ENCODE assay signal across 14 cellular contexts in the genomic region with DNA sequence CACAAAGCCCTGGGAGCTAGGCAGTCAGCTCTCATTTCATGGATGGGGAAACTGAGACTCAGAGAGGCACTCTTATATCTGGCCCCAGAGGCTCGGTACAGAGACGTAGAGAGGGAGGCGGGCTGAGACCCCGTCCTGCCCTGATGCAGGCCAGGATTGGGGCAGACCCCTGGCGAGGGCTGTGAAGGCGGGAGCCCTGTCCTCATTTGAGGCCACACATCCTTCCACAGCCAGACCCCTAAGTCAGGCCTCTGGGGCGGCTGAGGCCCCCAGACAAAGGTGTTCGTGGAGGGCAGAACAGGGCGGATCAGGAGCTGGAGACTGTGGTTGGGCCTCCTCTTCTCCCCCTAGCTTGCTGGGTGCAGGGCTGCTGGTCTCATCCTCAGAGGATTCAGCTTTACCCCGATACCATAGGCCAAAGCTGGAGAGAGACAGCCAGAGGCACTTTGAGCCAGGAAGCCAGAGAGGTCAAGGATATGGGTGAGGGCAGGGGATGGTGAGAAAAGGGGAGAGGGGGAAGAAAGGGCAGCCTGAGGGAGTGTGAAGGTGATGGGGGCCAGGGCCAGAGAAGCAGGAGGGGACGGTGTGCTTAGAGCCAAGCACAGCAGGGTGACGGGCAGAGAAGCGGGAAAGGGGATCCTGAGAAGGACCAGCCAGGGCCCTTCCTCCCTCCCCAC. TPM values are rescaled to one million over a fixed set of nuclear protein-coding genes. Genes with fewer than 3 reads are reported as not detected.
DNase-seq lines count a peak whose midpoint lies in the region; ATAC-seq and TF ChIP-seq lines count a peak whose summit lies in the region.
"Had no signal": no experiment of that assay in that cellular context is flagged by ENCODE, and none has a peak within 500 bp of the region (broad histone marks: within the 10 kb centered on the region; RNA-seq: fewer than 3 reads in every experiment).

No MANE protein-coding gene starts in this region.

- TF ChIP-seq EP300 in gastroesophageal sphincter (IDR thresholded peaks at IDR 0.05) = no peak
- TF ChIP-seq EP300 in sigmoid colon (IDR thresholded peaks at IDR 0.05) = no peak

- peak overlapping the region; percentile 97 for H3K4me2 ChIP-seq in Loucy (ENCODE audit: low read depth, low read length, poor library complexity, severe bottlenecking)

- H3K9ac ChIP-seq in Loucy (ENCODE audit: low read depth, low read length, poor library complexity, severe bottlenecking) = peak overlapping the region; percentile 96

- peaks cover 0 to 3% (median 0%) of the 10 kb centered on the region in 7 donors for H3K9me3 Mint-ChIP-seq in CD4-positive, CD25-positive, alpha-beta regulatory T cell
- H3K9me3 Mint-ChIP-seq in CD4-positive, alpha-beta memory T cell = no peaks in the 10 kb centered on the region
- H3K9me3 Mint-ChIP-seq: HFFc6 had no signal

- H3K27me3 Mint-ChIP-seq in CD4-positive, CD25-positive, alpha-beta regulatory T cell = no peaks in the 10 kb centered on the region
- H3K27me3 Mint-ChIP-seq in CD4-positive, alpha-beta memory T cell = no peaks in the 10 kb centered on the region

- H3K36me3 ChIP-seq in CD4-positive, CD25-positive, alpha-beta regulatory T cell (ENCODE audit: control insufficient read depth, insufficient read depth, low read length) = peaks cover 9% of the 10 kb centered on the region
- H3K36me3 ChIP-seq in Loucy (ENCODE audit: insufficient read depth, low read length) = peaks cover 14% of the 10 kb centered on the region; the same call in 1 of the 2 replicates
- peaks cover 0 to 13% of the 10 kb centered on the region in 2 donors for H3K36me3 ChIP-seq in gastroesophageal sphincter
- peaks cover 9 to 12% (median 11%) of the 10 kb centered on the region in 4 donors for H3K36me3 ChIP-seq in sigmoid colon
- peaks cover 7% of the 10 kb centered on the region for H3K36me3 ChIP-seq in CD4-positive, alpha-beta memory T cell (ENCODE audit: insufficient read depth, low read length)

- POLR2A ChIA-PET in CD4-positive, alpha-beta memory T cell (lab: Charles Lee; ENCODE audit: partially characterized antibody) = interaction anchor here (1.1 to 1.7 kb wide), 2 partner anchors 17 to 38 kb away, joined by 3 to 6 read pairs; a partner anchor contains a TSS

- CTCF ChIA-PET in CD4-positive, alpha-beta memory T cell (lab: Charles Lee; ENCODE audit: partially characterized antibody) = interaction anchor here (1.3 to 1.7 kb wide), 2 partner anchors 15 to 75 kb away, joined by 3 read pairs; no protein-coding TSS in a partner anchor

- H3K4me1 Mint-ChIP-seq in CD4-positive, CD25-positive, alpha-beta regulatory T cell = peaks cover 0 to 15% (median 4%) of the 10 kb centered on the region in 4 donors
- peaks cover 7 to 24% (median 16%) of the 10 kb centered on the region in 4 donors for H3K4me1 Mint-ChIP-seq in CD4-positive, alpha-beta memory T cell

- H4K20me1 ChIP-seq in Loucy (ENCODE audit: insufficient read depth, low read length, poor library complexity, severe bottlenecking) = peaks cover 12% of the 10 kb centered on the region

- no peak overlapping the region for H2AFZ ChIP-seq in Loucy (ENCODE audit: low read length)

- no peak overlapping the region for H3K4me3 ChIP-seq in CD4-positive, CD25-positive, alpha-beta regulatory T cell (ENCODE audit: low read depth, low read length)
- peak overlapping the region; percentile 85 for H3K4me3 ChIP-seq in Loucy (ENCODE audit: low read length, poor library complexity, severe bottlenecking)
- H3K4me3 ChIP-seq in gastroesophageal sphincter = peak overlapping the region in 1 of 2 donors; percentile 57
- no peak overlapping the region for H3K4me3 ChIP-seq in sigmoid colon
- no peak overlapping the region for H3K4me3 ChIP-seq in CD4-positive, alpha-beta memory T cell (ENCODE audit: low read length in 2 of 2)
- H3K4me3 ChIP-seq: body of pancreas had no signal

- no peak for TF ChIP-seq POLR2A in gastroesophageal sphincter (IDR thresholded peaks at IDR 0.05)
- TF ChIP-seq POLR2A in sigmoid colon (IDR thresholded peaks at IDR 0.05) = no peak

- H3K27me3 ChIP-seq in CD4-positive, CD25-positive, alpha-beta regulatory T cell (ENCODE audit: control insufficient read depth, insufficient read depth, low read length) = no peaks in the 10 kb centered on the region
- H3K27me3 ChIP-seq in Loucy (ENCODE audit: insufficient read depth, low read length, poor library complexity, severe bottlenecking) (no peaks in the 10 kb centered on the region), gastroesophageal sphincter (no peaks in the 10 kb centered on the region), sigmoid colon (peaks cover 0 to 3% (median 0%) of the 10 kb centered on the region in 3 donors)
- no peaks in the 10 kb centered on the region for H3K27me3 ChIP-seq in CD4-positive, alpha-beta memory T cell (ENCODE audit: insufficient read depth, low read length)
- H3K27me3 ChIP-seq: body of pancreas had no signal

- intact Hi-C loops in sigmoid colon (cut with DNase I) = loop anchor here (5.0 kb wide), 1 partner anchor 379 kb away; no protein-coding TSS in a partner anchor
- intact Hi-C loops in CD4-positive, alpha-beta memory T cell (cut with micrococcal nuclease) = loop anchor here (5.0 to 10.0 kb wide), 5 partner anchors 36 to 618 kb away; a partner anchor contains a TSS

- no peaks in the 10 kb centered on the region for H3K36me3 Mint-ChIP-seq in CD4-positive, CD25-positive, alpha-beta regulatory T cell
- peaks cover under 1 to 10% of the 10 kb centered on the region in 2 donors for H3K36me3 Mint-ChIP-seq in CD4-positive, alpha-beta memory T cell

- no peak for ATAC-seq in CD4-positive, CD25-positive, alpha-beta regulatory T cell (ENCODE audit: low read depth in 2 of 2)
- no peak for ATAC-seq in gastroesophageal sphincter
- ATAC-seq: body of pancreas; stimulated activated naive CD8-positive, alpha-beta T cell treated with anti-CD3 and anti-CD28 coated beads, Interleukin-15, Interleukin-2, amounts not matched to agents 100 U/mL and 50 U/mL, for 24 hours had no signal

- H3K9me2 ChIP-seq in Loucy (replicated peaks; ENCODE audit: low read depth, low read length) = no peaks in the 10 kb centered on the region

- H3K4me1 ChIP-seq in CD4-positive, CD25-positive, alpha-beta regulatory T cell (ENCODE audit: control insufficient read depth, insufficient read depth, low read length, poor library complexity, severe bottlenecking) = peaks cover 35% of the 10 kb centered on the region
- peaks cover 27% of the 10 kb centered on the region for H3K4me1 ChIP-seq in Loucy (ENCODE audit: insufficient read depth, low read length, poor library complexity, severe bottlenecking)
- H3K4me1 ChIP-seq in gastroesophageal sphincter = peaks cover 7 to 76% (median 35%) of the 10 kb centered on the region in 3 donors
- H3K4me1 ChIP-seq in sigmoid colon = peaks cover 0 to 56% (median 51%) of the 10 kb centered on the region in 4 donors
- peaks cover 28% of the 10 kb centered on the region for H3K4me1 ChIP-seq in CD4-positive, alpha-beta memory T cell (ENCODE audit: insufficient read depth, low read length)

- TF ChIP-seq CTCF in Loucy (conservative IDR thresholded peaks at IDR 0.05; ENCODE audit: low read length) = no peak
- TF ChIP-seq CTCF in gastroesophageal sphincter (IDR thresholded peaks at IDR 0.05) = no peak
- TF ChIP-seq CTCF in sigmoid colon (IDR thresholded peaks at IDR 0.05) = no peak

- 40 to 79% methylated on average over 1 to 6 of the region's 13 CpGs for WGBS in gastroesophageal sphincter (ENCODE audit: low coverage in 1 of 2), 2 donors
- 93 to 95% methylated on average over 13 of the region's 13 CpGs for WGBS in sigmoid colon, 2 donors

- peak overlapping the region in 3 of 4 donors; percentile 15 to 66 (median 56) for H3K4me3 Mint-ChIP-seq in CD4-positive, CD25-positive, alpha-beta regulatory T cell
- H3K4me3 Mint-ChIP-seq in CD4-positive, alpha-beta memory T cell = peak overlapping the region in 2 of 8 donors; percentile 17 to 64
- H3K4me3 Mint-ChIP-seq: HFFc6 had no signal

- no peak for DNase-seq in CD4-positive, CD25-positive, alpha-beta regulatory T cell
- DNase-seq in sigmoid colon (no peak), NCI-H1930 (lab: John Stamatoyannopoulos, UW) (no peak), NCI-H748 treated with DMSO at 0.1 percent for 48 hours (lab: John Stamatoyannopoulos, UW) (no peak), OCI-M1 (lab: John Stamatoyannopoulos, UW) (no peak)
- no peak for DNase-seq in CD4-positive, alpha-beta memory T cell
- DNase-seq: activated T-cell treated with anti-CD3 and anti-CD28 coated beads for 4 hours; body of pancreas; HFFc6; NCI-H1436 treated with DMSO at 0.1 percent for 48 hours; stimulated activated CD4-positive, alpha-beta T cell treated with anti-CD3 and anti-CD28 coated beads, Interleukin-4, amount 100 ng/mL, for 24 hours had no signal

- H3K9me3 ChIP-seq in CD4-positive, CD25-positive, alpha-beta regulatory T cell (ENCODE audit: control insufficient read depth in 2 of 2, low read length in 2 of 2) = no peaks in the 10 kb centered on the region
- H3K9me3 ChIP-seq in Loucy (ENCODE audit: insufficient read depth, low read depth, low read length) = no peaks in the 10 kb centered on the region
- H3K9me3 ChIP-seq in gastroesophageal sphincter = no peaks in the 10 kb centered on the region
- no peaks in the 10 kb centered on the region for H3K9me3 ChIP-seq in sigmoid colon
- H3K9me3 ChIP-seq in CD4-positive, alpha-beta memory T cell (ENCODE audit: control insufficient read depth in 1 of 2, low read length in 2 of 2) = no peaks in the 10 kb centered on the region
- H3K9me3 ChIP-seq: body of pancreas had no signal

- H3F3A ChIP-seq in Loucy (ENCODE audit: low read depth) = no peaks in the 10 kb centered on the region

- H3K79me2 ChIP-seq in Loucy (ENCODE audit: insufficient read depth, low read length) = peaks cover 21% of the 10 kb centered on the region

- no peak overlapping the region for H3K27ac ChIP-seq in CD4-positive, CD25-positive, alpha-beta regulatory T cell (ENCODE audit: insufficient read depth, low read length, poor library complexity, severe bottlenecking)
- H3K27ac ChIP-seq in gastroesophageal sphincter (peak overlapping the region in 3 of 4 donors; percentile 98 to 99 (median 99)), sigmoid colon (peak overlapping the region; percentile 100)
- no peak overlapping the region for H3K27ac ChIP-seq in CD4-positive, alpha-beta memory T cell (ENCODE audit: low read depth, low read length)

- H3K27ac Mint-ChIP-seq in CD4-positive, CD25-positive, alpha-beta regulatory T cell = no peak overlapping the region
- peak overlapping the region in 1 of 7 donors; percentile 90 for H3K27ac Mint-ChIP-seq in CD4-positive, alpha-beta memory T cell
- H3K27ac Mint-ChIP-seq: HFFc6 had no signal

RNA-seq across cellular contexts. Expression of a gene that starts 0.8 kb away (rescaled TPM):
- total RNA-seq in CD4-positive, CD25-positive, alpha-beta regulatory T cell = 1.5 TPM
- polyA plus RNA-seq in CD4-positive, CD25-positive, alpha-beta regulatory T cell = under 1 TPM in 1 of 4 donors, not detected in 3; 0.49 TPM
- total RNA-seq in gastroesophageal sphincter (10 to 100 TPM in 3 of 4 donors, 1 to 10 TPM in 1; 8.9 to 16.8 (median 12.7) TPM), sigmoid colon (10 to 100 TPM in 1 of 4 donors, 1 to 10 TPM in 3; 4.3 to 10.2 (median 5.9) TPM)
- polyA plus RNA-seq in sigmoid colon = 1 to 10 TPM; 2.1 to 7.5 (median 2.4) TPM
- total RNA-seq in CD4-positive, alpha-beta memory T cell = 1 to 10 TPM; 1.6 TPM
- polyA plus RNA-seq in CD4-positive, alpha-beta memory T cell = under 1 TPM in 1 of 2 donors, not detected in 1; 0.21 TPM

RNA-seq across cellular contexts. Expression of a gene that starts 3.3 kb away (rescaled TPM):
- 1.5 TPM for total RNA-seq in CD4-positive, CD25-positive, alpha-beta regulatory T cell
- 1 to 10 TPM; 3.7 to 7.6 (median 5.2) TPM for polyA plus RNA-seq in CD4-positive, CD25-positive, alpha-beta regulatory T cell
- total RNA-seq in gastroesophageal sphincter = 10 to 100 TPM; 17.4 to 33.4 (median 22.2) TPM
- total RNA-seq in sigmoid colon = 10 to 100 TPM; 13.6 to 33.0 (median 19.0) TPM
- polyA plus RNA-seq in sigmoid colon = 10 to 100 TPM; 28.5 to 40.5 (median 37.8) TPM
- total RNA-seq in CD4-positive, alpha-beta memory T cell = 1 to 10 TPM; 2.0 to 2.2 TPM
- polyA plus RNA-seq in CD4-positive, alpha-beta memory T cell = 1 to 10 TPM; 4.2 to 4.9 TPM

RNA-seq across cellular contexts. Expression of a gene that starts 17.7 kb away (rescaled TPM):
- total RNA-seq in CD4-positive, CD25-positive, alpha-beta regulatory T cell = 6.6 TPM
- 1 to 10 TPM; 3.5 to 6.9 (median 5.2) TPM for polyA plus RNA-seq in CD4-positive, CD25-positive, alpha-beta regulatory T cell
- total RNA-seq in gastroesophageal sphincter (10 to 100 TPM in 3 of 4 donors, 1 to 10 TPM in 1; 6.4 to 16.8 (median 10.4) TPM), sigmoid colon (1 to 10 TPM; 7.1 to 9.2 (median 7.9) TPM)
- polyA plus RNA-seq in sigmoid colon = 10 to 100 TPM in 1 of 3 donors, 1 to 10 TPM in 2; 2.4 to 16.5 (median 4.4) TPM
- 1 to 10 TPM; 1.9 to 3.3 TPM for total RNA-seq in CD4-positive, alpha-beta memory T cell
- polyA plus RNA-seq in CD4-positive, alpha-beta memory T cell = under 1 TPM; 0.56 to 0.70 TPM

RNA-seq across cellular contexts. Expression of a gene that starts 38.3 kb away (rescaled TPM):
- total RNA-seq in CD4-positive, CD25-positive, alpha-beta regulatory T cell = 405 TPM
- 100 to 1,000 TPM; 146 to 170 (median 159) TPM for polyA plus RNA-seq in CD4-positive, CD25-positive, alpha-beta regulatory T cell
- 100 to 1,000 TPM; 111 to 195 (median 161) TPM for total RNA-seq in gastroesophageal sphincter
- 100 to 1,000 TPM; 115 to 155 (median 125) TPM for total RNA-seq in sigmoid colon
- polyA plus RNA-seq in sigmoid colon = 10 to 100 TPM; 25.9 to 92.8 (median 34.2) TPM
- total RNA-seq in CD4-positive, alpha-beta memory T cell = 100 to 1,000 TPM; 429 to 464 TPM
- polyA plus RNA-seq in CD4-positive, alpha-beta memory T cell = 100 to 1,000 TPM in 1 of 2 donors, 10 to 100 TPM in 1; 87.9 to 225 TPM

Comparison
In these comparisons a context has a peak if more than half of its experiments do, and no peak if none do; other contexts are left out.
1. H3K27ac ChIP-seq: peak in gastroesophageal sphincter (3 of 4) and sigmoid colon (4 of 4); none in CD4-positive, CD25-positive, alpha-beta regulatory T cell (single experiment) and CD4-positive, alpha-beta memory T cell (single experiment).